8 cellular contexts compared by ENCODE assay signal in genomic region chr15:85579957-85580694, GRCh38.
DNase-seq lines count a peak whose midpoint lies in the region; ATAC-seq, FAIRE-seq and TF ChIP-seq lines count a peak whose summit lies in the region.

No MANE protein-coding gene starts in this region.

- no peaks in the 10 kb centered on the region for H3K9me3 ChIP-seq in esophagus (ENCODE audit: control insufficient read depth in 2 of 2, insufficient read depth in 1 of 2, low read depth in 1 of 2, low read length in 1 of 2)
- no peaks in the 10 kb centered on the region for H3K9me3 ChIP-seq in pancreas

- no peak for FAIRE-seq in pancreas (lab: Jason Lieb, UNC)

- ATAC-seq in pancreas: peak; percentile 66 to 77 (median 75)
- ATAC-seq in GM21526 (IDR thresholded peaks at IDR 0.05; ENCODE audit: low FRiP score, unreplicated experiment): no peak

- 54 to 79% methylated on average over 14 of the region's 14 CpGs for WGBS in esophagus, 2 donors
- 11 to 18% methylated on average over 14 of the region's 14 CpGs for WGBS in pancreas, 2 donors

- no peak for TF ChIP-seq CTCF in pancreas (IDR thresholded peaks at IDR 0.05)

- peak; percentile 94 for DNase-seq in CD1c-positive myeloid dendritic cell (ENCODE audit: extremely low spot score)
- DNase-seq in NOMO-1 treated with DMSO at 0.1 percent for 48 hours (lab: John Stamatoyannopoulos, UW; ENCODE audit: unreplicated experiment): peak; percentile 86
- peak in 4 of 6 donors; percentile 63 to 76 (median 74) for DNase-seq in pancreas
- DNase-seq in NCI-H1694 treated with DMSO at 0.1 percent for 48 hours (lab: John Stamatoyannopoulos, UW): no peak
- DNase-seq in mesenteric fat pad (ENCODE audit: low spot score): no peak
- no peak for DNase-seq in COLO829 (ENCODE audit: low spot score)

- no peaks in the 10 kb centered on the region for H3K27me3 ChIP-seq in esophagus (ENCODE audit: control insufficient read depth in 1 of 2, insufficient read depth in 2 of 2, low read length in 2 of 2)
- H3K27me3 ChIP-seq in pancreas: no peaks in the 10 kb centered on the region

- intact Hi-C loops in pancreas (cut with DNase I): no loop called here

- H3K4me3 ChIP-seq in esophagus (ENCODE audit: low read depth in 1 of 2, low read length in 2 of 2) (no peak overlapping the region), pancreas (peak overlapping the region; percentile 26 to 57 (median 45))

- H3K27ac ChIP-seq in esophagus (ENCODE audit: low read depth in 2 of 2, low read length in 1 of 2) (peak overlapping the region; percentile 87 to 92), pancreas (peak overlapping the region; percentile 85 to 91 (median 90))

- H3K4me1 ChIP-seq in esophagus (ENCODE audit: control insufficient read depth in 2 of 2, insufficient read depth in 2 of 2, low read length in 1 of 2) (peaks cover 2 to 13% of the 10 kb centered on the region in 2 donors), pancreas (peaks cover 6 to 54% (median 29%) of the 10 kb centered on the region in 3 donors)

- H3K36me3 ChIP-seq in esophagus (ENCODE audit: control insufficient read depth in 2 of 2, insufficient read depth in 2 of 2, low read length in 1 of 2): peaks cover 9 to 18% of the 10 kb centered on the region in 2 donors
- H3K36me3 ChIP-seq in pancreas: no peaks in the 10 kb centered on the region

Comparison
In these comparisons a context has a peak if more than half of its experiments do, and no peak if none do; other contexts are left out.
1. DNase-seq: peak in CD1c-positive myeloid dendritic cell (single experiment), NOMO-1 treated with DMSO at 0.1 percent for 48 hours (single experiment) and pancreas (4 of 6); none in NCI-H1694 treated with DMSO at 0.1 percent for 48 hours (single experiment), mesenteric fat pad (single experiment) and COLO829 (single experiment).
2. H3K4me3 ChIP-seq: peak in pancreas (4 of 4); none in esophagus (0 of 2).